ENCODE assay signal across 9 cellular contexts in the genomic region with DNA sequence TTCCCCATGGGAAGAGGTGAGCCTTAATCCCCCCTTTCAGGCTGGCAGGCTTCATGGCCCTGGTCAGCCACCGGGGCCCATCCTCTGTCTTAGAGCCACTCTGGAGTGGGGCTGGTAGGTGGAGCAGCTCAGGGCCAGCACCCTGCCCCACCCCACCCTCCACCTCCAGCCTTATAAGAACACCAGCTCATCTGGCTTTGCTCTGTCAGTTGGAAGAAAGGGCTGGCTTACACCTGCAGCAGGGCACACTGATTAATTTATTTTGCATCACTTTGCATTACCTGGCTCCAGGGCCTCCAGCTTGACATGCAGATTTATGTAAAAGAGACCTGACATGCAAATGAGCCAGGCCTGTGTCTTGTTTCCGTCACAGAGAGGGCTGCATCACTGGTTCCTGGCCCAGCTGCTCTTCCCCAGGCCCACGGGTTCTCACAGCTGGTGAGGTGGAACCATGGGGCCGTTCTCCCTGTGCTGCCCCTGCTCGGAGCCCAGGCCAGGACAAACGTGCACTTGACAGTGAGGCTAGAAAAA. TPM values are rescaled to one million over a fixed set of nuclear protein-coding genes. Genes with fewer than 3 reads are reported as not detected.
A peak's percentile ranks its signal among the peaks of the same experiment; 100 is the strongest.
DNase-seq lines count a peak whose midpoint lies in the region; ATAC-seq lines count a peak whose summit lies in the region.
"Had no signal": no experiment of that assay in that cellular context is flagged by ENCODE, and none has a peak within 500 bp of the region (broad histone marks: within the 10 kb centered on the region; RNA-seq: fewer than 3 reads in every experiment).

No MANE protein-coding gene starts in this region.

- ATAC-seq in GM21529 (IDR thresholded peaks at IDR 0.05; ENCODE audit: unreplicated experiment) (peak; percentile 59), esophagus mucosa (peak; percentile 91), GM18861 (IDR thresholded peaks at IDR 0.05; ENCODE audit: unreplicated experiment) (no peak)

- DNase-seq in NCI-H526 (lab: John Stamatoyannopoulos, UW) (peak; percentile 99 to 100), posterior vena cava (ENCODE audit: low spot score) (peak; percentile 63), pons (ENCODE audit: low spot score) (no peak), OCI-M1 (lab: John Stamatoyannopoulos, UW) (no peak), midbrain (lab: John Stamatoyannopoulos, UW) (no peak)
- DNase-seq: activated CD4-positive, CD25-positive, alpha-beta regulatory T cell had no signal

- intact Hi-C loops in posterior vena cava (cut with DNase I) = no loop called here

RNA-seq across cellular contexts. Expression of gene MAGEF1, which starts 44.4 kb away (rescaled TPM):
- total RNA-seq in esophagus mucosa (16.1 TPM), posterior vena cava (10 to 100 TPM; 29.6 to 31.3 TPM)

RNA-seq across cellular contexts. Expression of gene VPS8, which starts 55.8 kb away (rescaled TPM):
- total RNA-seq in esophagus mucosa (30.4 TPM), posterior vena cava (10 to 100 TPM; 58.8 to 66.8 TPM)

Comparison
In these comparisons a context has a peak if more than half of its experiments do, and no peak if none do; other contexts are left out.
1. DNase-seq: peak in NCI-H526 (2 of 2) and posterior vena cava (single experiment); none in pons (single experiment), OCI-M1 (single experiment) and midbrain (single experiment).